In the genomic region with DNA sequence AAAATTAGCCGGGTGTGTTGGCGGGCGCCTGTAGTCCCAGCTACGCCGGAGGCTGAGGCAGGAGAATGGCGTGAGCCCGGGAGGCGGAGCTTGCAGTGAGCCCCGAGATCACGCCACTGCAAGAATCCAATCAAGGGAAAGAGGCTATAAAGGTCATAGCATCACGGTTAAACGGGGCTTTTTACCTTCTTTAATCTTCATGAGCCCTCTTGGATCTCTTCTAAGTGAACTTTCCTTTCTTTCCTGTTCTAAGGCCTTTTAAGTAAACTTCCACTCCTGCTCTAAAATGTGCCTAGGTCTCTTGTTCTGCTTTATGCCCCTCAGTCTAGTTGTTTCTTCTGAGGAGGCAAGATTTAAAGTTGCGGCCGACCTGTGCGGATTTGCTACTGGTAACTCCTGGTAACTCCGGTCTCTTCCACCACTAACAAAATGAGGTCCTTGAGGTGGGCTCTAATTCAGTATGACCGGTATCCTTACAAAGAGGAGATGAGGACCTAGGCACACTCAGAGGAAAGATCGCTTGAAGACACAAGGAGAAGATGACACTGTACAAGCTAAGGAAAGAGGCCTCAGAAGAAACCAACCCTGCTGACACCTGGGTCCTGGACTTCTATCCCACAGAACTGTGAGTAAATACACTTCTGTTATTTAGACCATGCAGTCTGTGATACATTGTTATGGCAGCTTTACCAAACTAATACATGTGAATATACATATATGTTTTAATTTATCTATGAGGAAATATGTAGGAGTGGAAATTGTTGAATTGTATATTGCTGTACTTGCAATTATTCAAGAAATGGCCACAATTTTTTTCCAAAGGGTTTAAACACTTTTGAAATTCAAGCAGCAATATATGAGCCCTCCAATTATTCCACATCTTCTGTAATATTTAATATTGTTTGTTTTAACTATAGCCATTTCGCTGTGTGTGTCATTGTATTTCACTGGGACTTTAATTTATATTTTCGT, we compare ENCODE assay signal across 1 cellular context.
TF ChIP-seq lines count a peak whose summit lies in the region.

No MANE protein-coding gene starts in this region.

TF ChIP-seq in K562, 482 proteins besides CTCF, POLR2A, EP300 and RAD21 (continued from another document and continues in another):
- TF ChIP-seq ATF3 (IDR thresholded peaks at IDR 0.05) = no peak
- no peak for TF ChIP-seq ATF3 (CRISPR knock-in tag; conservative IDR thresholded peaks at IDR 0.05)
- peak; percentile 37; the same call in 1 of the 2 replicates for TF ChIP-seq CREM (IDR thresholded peaks at IDR 0.05; ENCODE audit: low read depth)
- TF ChIP-seq POLR2B (IDR thresholded peaks at IDR 0.05; ENCODE audit: low read depth, partially characterized antibody) = peak; percentile 87
- TF ChIP-seq HMGN3 (IDR thresholded peaks at IDR 0.05; ENCODE audit: borderline replicate concordance, extremely low read depth, insufficient read length, low read depth, low read length) = no peak
- peak; percentile 52 for TF ChIP-seq RFX1 (IDR thresholded peaks at IDR 0.05)
- TF ChIP-seq FOXM1 (IDR thresholded peaks at IDR 0.05; ENCODE audit: low read depth) = no peak
- no peak for TF ChIP-seq FOXM1 (CRISPR knock-in tag; IDR thresholded peaks at IDR 0.05; ENCODE audit: low read depth)
- TF ChIP-seq NBN (IDR thresholded peaks at IDR 0.05; ENCODE audit: low read depth) = peak; percentile 14; the same call in 1 of the 2 replicates
- TF ChIP-seq NFYB (IDR thresholded peaks at IDR 0.05; ENCODE audit: extremely low read depth, insufficient read length) = peak; percentile 83
- TF ChIP-seq RBBP5 (IDR thresholded peaks at IDR 0.05; ENCODE audit: borderline replicate concordance, insufficient read depth, low read length, poor library complexity, severe bottlenecking) = peak; percentile 71
- peak; percentile 25; the same call in 1 of the 2 replicates for TF ChIP-seq NKRF (IDR thresholded peaks at IDR 0.05; ENCODE audit: borderline replicate concordance)
- TF ChIP-seq NRF1 (conservative IDR thresholded peaks at IDR 0.05 in 1 of 2, IDR thresholded peaks at IDR 0.05 in 1 of 2) = peak in 1 of 2 experiments; percentile 57; a peak in 1 of 4 replicates
- TF ChIP-seq, protein P1, sequence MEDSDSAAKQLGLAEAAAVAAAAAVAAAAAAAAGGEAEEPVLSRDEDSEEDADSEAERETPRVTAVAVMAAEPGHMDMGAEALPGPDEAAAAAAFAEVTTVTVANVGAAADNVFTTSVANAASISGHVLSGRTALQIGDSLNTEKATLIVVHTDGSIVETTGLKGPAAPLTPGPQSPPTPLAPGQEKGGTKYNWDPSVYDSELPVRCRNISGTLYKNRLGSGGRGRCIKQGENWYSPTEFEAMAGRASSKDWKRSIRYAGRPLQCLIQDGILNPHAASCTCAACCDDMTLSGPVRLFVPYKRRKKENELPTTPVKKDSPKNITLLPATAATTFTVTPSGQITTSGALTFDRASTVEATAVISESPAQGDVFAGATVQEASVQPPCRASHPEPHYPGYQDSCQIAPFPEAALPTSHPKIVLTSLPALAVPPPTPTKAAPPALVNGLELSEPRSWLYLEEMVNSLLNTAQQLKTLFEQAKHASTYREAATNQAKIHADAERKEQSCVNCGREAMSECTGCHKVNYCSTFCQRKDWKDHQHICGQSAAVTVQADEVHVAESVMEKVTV (CRISPR knock-in tag; IDR thresholded peaks at IDR 0.05) = no peak
- TF ChIP-seq ZNF655 (CRISPR knock-in tag; IDR thresholded peaks at IDR 0.05) = no peak
- TF ChIP-seq, protein P2, sequence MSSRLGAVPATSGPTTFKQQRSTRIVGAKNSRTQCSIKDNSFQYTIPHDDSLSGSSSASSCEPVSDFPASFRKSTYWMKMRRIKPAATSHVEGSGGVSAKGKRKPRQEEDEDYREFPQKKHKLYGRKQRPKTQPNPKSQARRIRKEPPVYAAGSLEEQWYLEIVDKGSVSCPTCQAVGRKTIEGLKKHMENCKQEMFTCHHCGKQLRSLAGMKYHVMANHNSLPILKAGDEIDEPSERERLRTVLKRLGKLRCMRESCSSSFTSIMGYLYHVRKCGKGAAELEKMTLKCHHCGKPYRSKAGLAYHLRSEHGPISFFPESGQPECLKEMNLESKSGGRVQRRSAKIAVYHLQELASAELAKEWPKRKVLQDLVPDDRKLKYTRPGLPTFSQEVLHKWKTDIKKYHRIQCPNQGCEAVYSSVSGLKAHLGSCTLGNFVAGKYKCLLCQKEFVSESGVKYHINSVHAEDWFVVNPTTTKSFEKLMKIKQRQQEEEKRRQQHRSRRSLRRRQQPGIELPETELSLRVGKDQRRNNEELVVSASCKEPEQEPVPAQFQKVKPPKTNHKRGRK (tag; IDR thresholded peaks at IDR 0.05) = no peak
- TF ChIP-seq MAZ (CRISPR knock-in tag; conservative IDR thresholded peaks at IDR 0.05 in 1 of 2, IDR thresholded peaks at IDR 0.05 in 1 of 2) = 0 out of 4 replicates have a peak, but pooled peaks of 1 of the 2 experiments have one; percentile 14
- no peak for TF ChIP-seq MCM3 (IDR thresholded peaks at IDR 0.05)
- TF ChIP-seq MYNN (IDR thresholded peaks at IDR 0.05) = no peak
- no peak for TF ChIP-seq MYNN (CRISPR knock-in tag; IDR thresholded peaks at IDR 0.05)
- no peak for TF ChIP-seq FUS (optimal IDR thresholded peaks at IDR 0.05; ENCODE audit: low read depth, low read length)
- TF ChIP-seq SP1 (CRISPR knock-in tag; IDR thresholded peaks at IDR 0.05) = 0 out of 2 replicates have a peak, but pooled peaks have one; percentile 36
- no peak for TF ChIP-seq MEF2D (tag; conservative IDR thresholded peaks at IDR 0.05; ENCODE audit: low read depth)
- TF ChIP-seq, protein P3, sequence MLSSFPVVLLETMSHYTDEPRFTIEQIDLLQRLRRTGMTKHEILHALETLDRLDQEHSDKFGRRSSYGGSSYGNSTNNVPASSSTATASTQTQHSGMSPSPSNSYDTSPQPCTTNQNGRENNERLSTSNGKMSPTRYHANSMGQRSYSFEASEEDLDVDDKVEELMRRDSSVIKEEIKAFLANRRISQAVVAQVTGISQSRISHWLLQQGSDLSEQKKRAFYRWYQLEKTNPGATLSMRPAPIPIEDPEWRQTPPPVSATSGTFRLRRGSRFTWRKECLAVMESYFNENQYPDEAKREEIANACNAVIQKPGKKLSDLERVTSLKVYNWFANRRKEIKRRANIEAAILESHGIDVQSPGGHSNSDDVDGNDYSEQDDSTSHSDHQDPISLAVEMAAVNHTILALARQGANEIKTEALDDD (IDR thresholded peaks at IDR 0.05) = peak; percentile 65
- TF ChIP-seq FOXA3 (CRISPR knock-in tag; conservative IDR thresholded peaks at IDR 0.05 in 1 of 2, IDR thresholded peaks at IDR 0.05 in 1 of 2) = 0 out of 4 replicates have a peak, but pooled peaks of 1 of the 2 experiments have one; percentile 16
- TF ChIP-seq, protein P4, sequence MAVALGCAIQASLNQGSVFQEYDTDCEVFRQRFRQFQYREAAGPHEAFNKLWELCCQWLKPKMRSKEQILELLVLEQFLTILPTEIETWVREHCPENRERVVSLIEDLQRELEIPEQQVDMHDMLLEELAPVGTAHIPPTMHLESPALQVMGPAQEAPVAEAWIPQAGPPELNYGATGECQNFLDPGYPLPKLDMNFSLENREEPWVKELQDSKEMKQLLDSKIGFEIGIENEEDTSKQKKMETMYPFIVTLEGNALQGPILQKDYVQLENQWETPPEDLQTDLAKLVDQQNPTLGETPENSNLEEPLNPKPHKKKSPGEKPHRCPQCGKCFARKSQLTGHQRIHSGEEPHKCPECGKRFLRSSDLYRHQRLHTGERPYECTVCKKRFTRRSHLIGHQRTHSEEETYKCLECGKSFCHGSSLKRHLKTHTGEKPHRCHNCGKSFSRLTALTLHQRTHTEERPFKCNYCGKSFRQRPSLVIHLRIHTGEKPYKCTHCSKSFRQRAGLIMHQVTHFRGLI (CRISPR knock-in tag; IDR thresholded peaks at IDR 0.05) = no peak
- TF ChIP-seq RHOXF2B (CRISPR knock-in tag; conservative IDR thresholded peaks at IDR 0.05) = no peak
- TF ChIP-seq ZNF280A (IDR thresholded peaks at IDR 0.05; ENCODE audit: low read depth, partially characterized antibody) = no peak
- no peak for TF ChIP-seq MYBL2 (IDR thresholded peaks at IDR 0.05; ENCODE audit: low read depth)
- TF ChIP-seq MYBL2 (CRISPR knock-in tag; IDR thresholded peaks at IDR 0.05; ENCODE audit: borderline replicate concordance) = no peak
- TF ChIP-seq, protein P5, sequence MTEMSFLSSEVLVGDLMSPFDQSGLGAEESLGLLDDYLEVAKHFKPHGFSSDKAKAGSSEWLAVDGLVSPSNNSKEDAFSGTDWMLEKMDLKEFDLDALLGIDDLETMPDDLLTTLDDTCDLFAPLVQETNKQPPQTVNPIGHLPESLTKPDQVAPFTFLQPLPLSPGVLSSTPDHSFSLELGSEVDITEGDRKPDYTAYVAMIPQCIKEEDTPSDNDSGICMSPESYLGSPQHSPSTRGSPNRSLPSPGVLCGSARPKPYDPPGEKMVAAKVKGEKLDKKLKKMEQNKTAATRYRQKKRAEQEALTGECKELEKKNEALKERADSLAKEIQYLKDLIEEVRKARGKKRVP (CRISPR knock-in tag; IDR thresholded peaks at IDR 0.05) = no peak
- TF ChIP-seq AFF4 (CRISPR knock-in tag; IDR thresholded peaks at IDR 0.05) = no peak
- TF ChIP-seq ZNF445 (CRISPR knock-in tag; IDR thresholded peaks at IDR 0.05; ENCODE audit: low read depth) = 0 out of 2 replicates have a peak, but pooled peaks have one; percentile 52
- peak; percentile 73 for TF ChIP-seq PHF8 (IDR thresholded peaks at IDR 0.05; ENCODE audit: borderline replicate concordance, low read length)
- TF ChIP-seq TAF1 (IDR thresholded peaks at IDR 0.05; ENCODE audit: control insufficient read depth, extremely low read depth, insufficient read depth, low read length, severe bottlenecking) = peak; percentile 68
- TF ChIP-seq, protein P6, sequence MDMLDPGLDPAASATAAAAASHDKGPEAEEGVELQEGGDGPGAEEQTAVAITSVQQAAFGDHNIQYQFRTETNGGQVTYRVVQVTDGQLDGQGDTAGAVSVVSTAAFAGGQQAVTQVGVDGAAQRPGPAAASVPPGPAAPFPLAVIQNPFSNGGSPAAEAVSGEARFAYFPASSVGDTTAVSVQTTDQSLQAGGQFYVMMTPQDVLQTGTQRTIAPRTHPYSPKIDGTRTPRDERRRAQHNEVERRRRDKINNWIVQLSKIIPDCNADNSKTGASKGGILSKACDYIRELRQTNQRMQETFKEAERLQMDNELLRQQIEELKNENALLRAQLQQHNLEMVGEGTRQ (CRISPR knock-in tag; IDR thresholded peaks at IDR 0.05) = peak; percentile 22; the same call in 1 of the 2 replicates
